ENCODE assay signal across 23 cellular contexts in the genomic region with DNA sequence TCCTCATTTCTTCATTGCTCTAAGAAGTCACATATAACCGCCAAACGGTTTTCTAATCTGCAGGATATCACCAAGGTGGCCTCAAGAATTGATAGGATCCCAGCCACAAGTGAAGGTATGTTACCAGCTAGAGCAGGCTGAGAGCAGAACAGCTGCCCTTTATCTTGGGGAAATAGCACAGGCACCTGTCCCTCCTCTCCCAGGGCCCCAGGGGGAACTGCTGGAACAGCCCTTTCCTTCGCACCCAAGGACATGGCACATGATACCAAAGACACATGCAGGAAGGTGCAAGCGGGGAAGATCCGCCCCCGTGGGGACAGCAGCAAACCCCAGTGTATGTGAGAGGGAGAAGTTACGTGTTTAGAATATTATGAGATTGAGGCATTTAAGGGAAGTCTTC. TPM values are rescaled to one million over a fixed set of nuclear protein-coding genes. Genes with fewer than 3 reads are reported as not detected.
DNase-seq lines count a peak whose midpoint lies in the region; ATAC-seq, FAIRE-seq and TF ChIP-seq lines count a peak whose summit lies in the region.
"Had no signal": no experiment of that assay in that cellular context is flagged by ENCODE, and none has a peak within 500 bp of the region (broad histone marks: within the 10 kb centered on the region; RNA-seq: fewer than 3 reads in every experiment).

No MANE protein-coding gene starts in this region.

- intact Hi-C loops in breast epithelium (cut with DNase I; ENCODE audit: low total_unique reads): no loop called here
- intact Hi-C loops in mammary epithelial cell (cut with micrococcal nuclease): no loop called here
- intact Hi-C loops in K562 (cut with micrococcal nuclease): no loop called here
- intact Hi-C loops in gastrocnemius medialis (cut with DNase I; ENCODE audit: low total_unique reads): loop anchor here (5.0 kb wide), 1 partner anchor 110 kb away; a partner anchor contains a TSS

- TF ChIP-seq EP300 in K562 (IDR thresholded peaks at IDR 0.05; ENCODE audit: low read length): no peak

- peak in 1 of 2 donors; percentile 49 for DNase-seq in breast epithelium (ENCODE audit: low spot score in 2 of 2)
- DNase-seq in mammary epithelial cell: no peak
- no peak for DNase-seq in K562 (ENCODE audit: extremely low read depth in 1 of 4, low spot score in 3 of 4)
- peak; percentile 43 to 66 for DNase-seq in gastrocnemius medialis
- no peak for DNase-seq in activated T-cell treated with anti-CD3 and anti-CD28 coated beads for 4 hours
- DNase-seq in UCSD-AML1 (lab: John Stamatoyannopoulos, UW; ENCODE audit: unreplicated experiment): no peak
- DNase-seq in D721Med (ENCODE audit: insufficient read length, low spot score): no peak
- DNase-seq: COR-L47, DND-41, GM23248, MV-4-11, NCI-H1105 treated with DMSO at 0.1 percent for 48 hours, NCI-H2029 treated with DMSO at 0.1 percent for 48 hours, NCI-H226, NCI-H510A treated with DMSO at 0.1 percent for 48 hours, NCI-H748 treated with DMSO at 0.1 percent for 48 hours, PC-9, RPMI8226, SHP77 treated with DMSO at 0.1 percent for 48 hours had no signal

- POLR2A ChIA-PET in K562 (lab: Yijun Ruan, JAX): no interaction called here

- no peak for TF ChIP-seq POLR2A in breast epithelium (IDR thresholded peaks at IDR 0.05)
- no peak for TF ChIP-seq POLR2A in K562 (conservative IDR thresholded peaks at IDR 0.05)
- no peak for TF ChIP-seq POLR2A in gastrocnemius medialis (IDR thresholded peaks at IDR 0.05)

- H3K79me2 ChIP-seq in mammary epithelial cell (ENCODE audit: insufficient read depth, low read length) (no peaks in the 10 kb centered on the region), K562 (ENCODE audit: control insufficient read depth, insufficient read depth, low read length) (no peaks in the 10 kb centered on the region)

- in situ Hi-C loops in mammary epithelial cell (cut with MboI; ENCODE audit: low sequenced_read_pairs in 2 of 2): no loop called here
- in situ Hi-C loops in K562 (cut with MboI): no loop called here
- in situ Hi-C loops in gastrocnemius medialis (cut with MboI; ENCODE audit: low sequenced_read_pairs in 4 of 4): no loop called here

- H3K27ac ChIP-seq in breast epithelium (peak overlapping the region; percentile 83 to 88), mammary epithelial cell (ENCODE audit: insufficient read depth, low read depth, low read length) (no peak overlapping the region), K562 (ENCODE audit: extremely low read depth, low read depth, low read length) (no peak overlapping the region), gastrocnemius medialis (peak overlapping the region; percentile 90 to 94 (median 92))
- H3K27ac ChIP-seq: GM23248, PC-9, SK-N-MC had no signal

- H3K9ac ChIP-seq in mammary epithelial cell (ENCODE audit: insufficient read depth, low read length) (no peak overlapping the region), K562 (ENCODE audit: insufficient read depth in 1 of 2, low read depth in 2 of 2, low read length in 2 of 2) (no peak overlapping the region)
- H3K9ac ChIP-seq: GM23248 had no signal

- H3K4me2 ChIP-seq in mammary epithelial cell (ENCODE audit: insufficient read depth, low read depth, low read length) (no peak overlapping the region), K562 (ENCODE audit: insufficient read depth, low read length) (no peak overlapping the region)
- H3K4me2 ChIP-seq: PC-9 had no signal

- no peak for TF ChIP-seq RAD21 in K562 (CRISPR knock-in tag; conservative IDR thresholded peaks at IDR 0.05 in 1 of 2, IDR thresholded peaks at IDR 0.05 in 1 of 2)

- no TSS peak for BruUV-seq in mammary epithelial cell (replicated peaks; lab: Mats Ljungman, UMichigan)
- BruUV-seq in K562 (replicated peaks; lab: Mats Ljungman, UMichigan): no TSS peak

- FAIRE-seq in K562 (lab: Jason Lieb, UNC) (no peak), D721Med (lab: Jason Lieb, UNC) (no peak)
- FAIRE-seq: A204.1, GM12878 had no signal

- no peaks in the 10 kb centered on the region for H3K36me3 ChIP-seq in breast epithelium
- H3K36me3 ChIP-seq in mammary epithelial cell (ENCODE audit: insufficient read depth, low read length): no peaks in the 10 kb centered on the region
- no peaks in the 10 kb centered on the region for H3K36me3 ChIP-seq in K562 (ENCODE audit: control insufficient read depth, insufficient read depth, low read length)
- H3K36me3 ChIP-seq in gastrocnemius medialis: no peaks in the 10 kb centered on the region
- H3K36me3 ChIP-seq: HAP-1 had no signal

- CTCF ChIA-PET in mammary epithelial cell (lab: Charles Lee; ENCODE audit: low non-redundant PET): no interaction called here
- CTCF ChIA-PET in K562 (lab: Yijun Ruan, JAX; ENCODE audit: low intra/inter-chr PET ratio): no interaction called here

- no peaks in the 10 kb centered on the region for H3K9me1 ChIP-seq in K562 (ENCODE audit: control insufficient read depth, insufficient read depth, low read length)

- dilution Hi-C loops in mammary epithelial cell (cut with HindIII; ENCODE audit: low sequenced_read_pairs): no loop called here

- TF ChIP-seq CTCF in breast epithelium (IDR thresholded peaks at IDR 0.05) (no peak), mammary epithelial cell (conservative IDR thresholded peaks at IDR 0.05 in 1 of 2, IDR thresholded peaks at IDR 0.05 in 1 of 2; ENCODE audit: extremely low read depth in 1 of 2, insufficient read depth in 1 of 2, low read depth in 1 of 2, low read length in 2 of 2) (no peak), K562 (IDR thresholded peaks at IDR 0.05 in 2 of 3, conservative IDR thresholded peaks at IDR 0.05 in 1 of 3; ENCODE audit: insufficient read depth in 2 of 3, low read depth in 1 of 3, low read length in 3 of 3) (no peak), gastrocnemius medialis (IDR thresholded peaks at IDR 0.05 in 4 of 5, conservative IDR thresholded peaks at IDR 0.05 in 1 of 5) (no peak), D721Med (IDR thresholded peaks at IDR 0.05; ENCODE audit: insufficient read depth, missing control alignments) (no peak)

- 82% methylated on average over 7 of the region's 7 CpGs for WGBS in mammary epithelial cell (ENCODE audit: low coverage, missing lambda C conversion rate)
- WGBS in K562 (ENCODE audit: insufficient coverage, low coverage, missing lambda C conversion rate): 1% methylated on average over 7 of the region's 7 CpGs

- no peaks in the 10 kb centered on the region for H4K20me1 ChIP-seq in mammary epithelial cell (ENCODE audit: insufficient read depth, low read length)
- no peaks in the 10 kb centered on the region for H4K20me1 ChIP-seq in K562 (replicated peaks; ENCODE audit: control insufficient read depth, insufficient read depth, low read length)

- H2AFZ ChIP-seq in mammary epithelial cell (ENCODE audit: low read depth, low read length) (no peak overlapping the region), K562 (ENCODE audit: low read depth, low read length) (no peak overlapping the region)
- H2AFZ ChIP-seq: GM23248, PC-9 had no signal

- H3K9me3 ChIP-seq in breast epithelium: no peaks in the 10 kb centered on the region
- no peaks in the 10 kb centered on the region for H3K9me3 ChIP-seq in mammary epithelial cell (replicated peaks; ENCODE audit: insufficient read depth, low read length)
- no peaks in the 10 kb centered on the region for H3K9me3 ChIP-seq in K562 (replicated peaks; ENCODE audit: control insufficient read depth, insufficient read depth, low read depth, low read length)
- no peaks in the 10 kb centered on the region for H3K9me3 ChIP-seq in gastrocnemius medialis
- H3K9me3 ChIP-seq: HAP-1 had no signal

- no peak for ATAC-seq in K562
- peak; percentile 11 to 22 for ATAC-seq in gastrocnemius medialis
- ATAC-seq: GM12878 had no signal

- H3K27me3 ChIP-seq in breast epithelium (no peaks in the 10 kb centered on the region), mammary epithelial cell (ENCODE audit: insufficient read depth, low read length) (no peaks in the 10 kb centered on the region), K562 (ENCODE audit: control insufficient read depth in 2 of 2, insufficient read depth in 2 of 2, low read length in 2 of 2) (peaks cover 35 to 59% of the 10 kb centered on the region in 2 experiments), gastrocnemius medialis (no peaks in the 10 kb centered on the region)

- H3K4me1 ChIP-seq in breast epithelium (no peaks in the 10 kb centered on the region), mammary epithelial cell (ENCODE audit: insufficient read depth, low read length) (peaks cover 8% of the 10 kb centered on the region), K562 (replicated peaks in 1 of 2; ENCODE audit: control insufficient read depth in 2 of 2, insufficient read depth in 2 of 2, low read length in 2 of 2) (no peaks in the 10 kb centered on the region), gastrocnemius medialis (peaks cover 62 to 82% of the 10 kb centered on the region in 2 donors)

- H3K4me3 ChIP-seq in breast epithelium: no peak overlapping the region
- H3K4me3 ChIP-seq in mammary epithelial cell (replicated peaks in 1 of 3; ENCODE audit: insufficient read depth in 1 of 3, low read depth in 2 of 3, low read length in 3 of 3): no peak overlapping the region
- no peak overlapping the region for H3K4me3 ChIP-seq in K562
- H3K4me3 ChIP-seq in gastrocnemius medialis: no peak overlapping the region
- H3K4me3 ChIP-seq: GM12878, GM23248, HAP-1, PC-9, SK-N-MC had no signal

TF ChIP-seq in K562, 482 proteins besides CTCF, POLR2A, EP300 and RAD21 (continues in another document):
- TF ChIP-seq RBM22 (IDR thresholded peaks at IDR 0.05; ENCODE audit: low read depth, low read length, poor library complexity, severe bottlenecking): no peak

RNA-seq across cellular contexts. Expression of a gene that starts 35.3 kb away (rescaled TPM):
- total RNA-seq in breast epithelium: 100 to 1,000 TPM in 1 of 3 donors, 10 to 100 TPM in 1, 1 to 10 TPM in 1; 6.1 to 295 (median 77.7) TPM
- 10 to 100 TPM; 22.9 to 30.0 TPM for total RNA-seq in mammary epithelial cell
- polyA plus RNA-seq in mammary epithelial cell: 14.9 TPM
- polyA minus RNA-seq in mammary epithelial cell: 1.6 TPM
- total RNA-seq in K562 (2011; cell fraction: chromatin; rRNA removed; ENCODE audit: low replicate concordance): 1.4 and 2.3 TPM in 2 replicates
- 1.4 and 1.8 TPM in 2 replicates for total RNA-seq in K562 (2011; cell fraction: nucleolus; rRNA removed)
- total RNA-seq in K562 (2011; cell fraction: nucleoplasm; rRNA removed): 2.2 and 2.9 TPM in 2 replicates
- total RNA-seq in K562 (2014; rRNA removed): 0.32 and 0.69 TPM in 2 replicates
- 0.25 and 0.57 TPM in 2 replicates for total RNA-seq in K562 (2014; rRNA removed; fragmentation: Illumina TruSeq; extraction: Trizol)
- total RNA-seq in K562 (2015; rRNA removed; fragmentation: Illumina TruSeq; extraction: Trizol): 0.41 TPM in 1 of 2 replicates, not detected in the other
- 0.47 and 0.54 TPM in 2 replicates for total RNA-seq in K562 (2021)
- 0.13 and 0.18 TPM in 2 replicates for polyA plus RNA-seq in K562 (2011; rRNA removed)
- 0.63 TPM in 1 of 2 replicates, not detected in the other for polyA plus RNA-seq in K562 (2011; cell fraction: cytosol; rRNA removed)
- polyA plus RNA-seq in K562 (2011; cell fraction: nucleus; rRNA removed): 0.93 and 1.7 TPM in 2 replicates
- polyA plus RNA-seq in K562 (2012): 0.15 and 0.30 TPM in 2 replicates
- polyA plus RNA-seq in K562 (2014; fragmentation: Illumina TruSeq; extraction: Trizol): 0.30 and 0.43 TPM in 2 replicates
- under 1 TPM; 0.18 to 0.41 TPM for polyA plus RNA-seq in K562 (2014; fragmentation: Nextera tagmentation; extraction: Ambion mirVana)
- 0.23 and 0.31 TPM in 2 replicates for polyA plus RNA-seq in K562 (2014; rRNA removed)
- polyA minus RNA-seq in K562 (2011; rRNA and poly(A)+ RNA removed): 1.1 TPM in 1 of 2 replicates, not detected in the other
- polyA minus RNA-seq in K562 (2011; cell fraction: cytosol; rRNA and poly(A)+ RNA removed): not detected in 2 replicates
- polyA minus RNA-seq in K562 (2011; cell fraction: nucleus; rRNA and poly(A)+ RNA removed): 0.67 and 1.8 TPM in 2 replicates
- total RNA-seq in gastrocnemius medialis: 100 to 1,000 TPM in 2 of 4 donors, 10 to 100 TPM in 2; 51.6 to 132 (median 94.5) TPM

Comparison
In these comparisons a context has a peak if more than half of its experiments do, and no peak if none do; other contexts are left out.
1. H3K27ac ChIP-seq: peak in breast epithelium (2 of 2) and gastrocnemius medialis (4 of 4); none in mammary epithelial cell (single experiment) and K562 (single experiment).
2. DNase-seq: peak in gastrocnemius medialis (2 of 2); none in mammary epithelial cell (single experiment), K562 (0 of 4), activated T-cell treated with anti-CD3 and anti-CD28 coated beads for 4 hours (single experiment), UCSD-AML1 (single experiment) and D721Med (single experiment).